1 cellular context compared by ENCODE assay signal in genomic region chr11:34236572-34236971, GRCh38.
TF ChIP-seq lines count a peak whose summit lies in the region.

No MANE protein-coding gene starts in this region.

TF ChIP-seq in WTC11, 78 proteins besides CTCF, POLR2A, EP300 and RAD21 (continued from another document):
- TF ChIP-seq TCF7 (CRISPR knock-in tag; IDR thresholded peaks at IDR 0.05; ENCODE audit: low read depth) (no peak), CBFB (CRISPR knock-in tag; IDR thresholded peaks at IDR 0.05; ENCODE audit: low read depth) (no peak), FOXK1 (CRISPR knock-in tag; IDR thresholded peaks at IDR 0.05) (no peak), ZNF219 (CRISPR knock-in tag; IDR thresholded peaks at IDR 0.05; ENCODE audit: borderline replicate concordance) (no peak), MAX (CRISPR knock-in tag; IDR thresholded peaks at IDR 0.05) (no peak), EMX1 (CRISPR knock-in tag; IDR thresholded peaks at IDR 0.05) (no peak), ATF3 (CRISPR knock-in tag; conservative IDR thresholded peaks at IDR 0.05) (no peak), MYBL2 (CRISPR knock-in tag; IDR thresholded peaks at IDR 0.05) (no peak), E2F4 (CRISPR knock-in tag; IDR thresholded peaks at IDR 0.05; ENCODE audit: borderline replicate concordance, low read depth) (no peak), PRDM15 (CRISPR knock-in tag; IDR thresholded peaks at IDR 0.05) (no peak), ZNF138 (CRISPR knock-in tag; conservative IDR thresholded peaks at IDR 0.05) (no peak), ELF4 (CRISPR knock-in tag; IDR thresholded peaks at IDR 0.05; ENCODE audit: low read depth) (no peak), CREM (CRISPR knock-in tag; IDR thresholded peaks at IDR 0.05) (no peak), HMGA2 (CRISPR knock-in tag; IDR thresholded peaks at IDR 0.05) (no peak), IRF2 (CRISPR knock-in tag; IDR thresholded peaks at IDR 0.05; ENCODE audit: borderline replicate concordance, low read depth) (no peak), MLX (CRISPR knock-in tag; IDR thresholded peaks at IDR 0.05) (no peak), ZNF396 (CRISPR knock-in tag; IDR thresholded peaks at IDR 0.05; ENCODE audit: borderline replicate concordance) (no peak)
TF ChIP-seq in WTC11: peak in this region for 0.
